ENCODE assay signal across 1 cellular context in genomic region chr4:173135241-173135847, GRCh38.
TF ChIP-seq lines count a peak whose summit lies in the region.

No MANE protein-coding gene starts in this region.

TF ChIP-seq in endothelial cell of umbilical vein, 7 proteins besides CTCF, POLR2A, EP300 and RAD21:
- TF ChIP-seq FOS (IDR thresholded peaks at IDR 0.05; ENCODE audit: borderline replicate concordance, insufficient read depth, low read length) (peak; percentile 25), GATA2 (IDR thresholded peaks at IDR 0.05; ENCODE audit: insufficient read depth, insufficient read length, low read depth, low read length) (no peak), EZH2 (IDR thresholded peaks at IDR 0.05; ENCODE audit: borderline replicate concordance, low read depth, low read length, severe bottlenecking) (no peak)
